In genomic region chr15:75094961-75095478, GRCh38 we compare ENCODE assay signal across 7 cellular contexts.
A peak's percentile ranks its signal among the peaks of the same experiment; 100 is the strongest.
DNase-seq lines count a peak whose midpoint lies in the region; ATAC-seq lines count a peak whose summit lies in the region.

No MANE protein-coding gene starts in this region.

- peak; percentile 44 for ATAC-seq in GM18511 (IDR thresholded peaks at IDR 0.05; ENCODE audit: unreplicated experiment)
- peak; percentile 36 for ATAC-seq in GM19351 (IDR thresholded peaks at IDR 0.05; ENCODE audit: unreplicated experiment)
- ATAC-seq in GM21529 (IDR thresholded peaks at IDR 0.05; ENCODE audit: unreplicated experiment) = peak; percentile 29
- ATAC-seq in HG02763 (IDR thresholded peaks at IDR 0.05; ENCODE audit: unreplicated experiment) = peak; percentile 49
- ATAC-seq in HG03108 (IDR thresholded peaks at IDR 0.05; ENCODE audit: unreplicated experiment) = peak; percentile 37
- ATAC-seq in HG03571 (IDR thresholded peaks at IDR 0.05; ENCODE audit: unreplicated experiment) = peak; percentile 40

- DNase-seq in germinal center (ENCODE audit: low spot score) = peak; percentile 33

Comparison
In these comparisons a context has a peak if more than half of its experiments do, and no peak if none do; other contexts are left out.
1. Peak in every context shown above with its lines: DNase-seq and ATAC-seq.